Comparison of ENCODE assay signal across 1 cellular context in the genomic region with DNA sequence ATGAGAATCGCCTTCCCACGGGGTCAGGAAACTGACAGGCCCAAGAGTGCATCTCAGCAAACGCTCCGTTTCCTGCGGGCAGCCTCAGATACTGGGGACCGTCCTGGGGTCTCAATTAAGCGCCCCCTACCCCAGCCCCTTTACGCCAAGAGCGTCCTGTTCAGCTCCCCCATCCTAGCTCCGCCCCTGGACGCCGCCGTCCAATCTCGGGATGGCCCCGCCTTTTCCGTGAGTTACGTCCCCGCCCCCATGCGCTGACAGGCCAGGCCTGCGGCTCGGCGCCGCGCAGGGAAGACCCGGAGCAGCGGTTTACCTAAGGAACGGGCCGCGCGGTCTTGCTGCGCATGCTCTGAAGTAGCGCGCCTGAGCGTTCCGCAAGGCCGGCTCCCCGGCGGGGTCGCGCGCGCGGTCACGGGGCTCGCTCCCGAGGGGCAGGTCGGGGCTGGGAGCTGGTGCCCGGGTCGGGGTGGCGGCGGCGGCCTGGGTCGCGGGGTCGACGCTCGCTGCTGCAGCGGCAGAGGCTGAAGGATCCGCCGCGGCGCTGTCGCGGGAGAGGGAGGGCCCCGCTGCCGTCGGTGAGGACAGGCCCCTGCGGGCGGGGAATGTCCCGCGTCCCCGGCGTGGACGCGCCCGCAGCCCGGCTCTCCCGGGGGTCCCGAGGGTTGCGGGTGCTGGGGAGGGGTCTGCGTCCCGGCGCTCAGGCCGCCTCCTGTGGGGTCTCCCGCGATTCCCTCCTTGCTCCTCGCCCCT.
A peak's percentile ranks its signal among the peaks of the same experiment; 100 is the strongest.
TF ChIP-seq lines count a peak whose summit lies in the region.

A gene with protein sequence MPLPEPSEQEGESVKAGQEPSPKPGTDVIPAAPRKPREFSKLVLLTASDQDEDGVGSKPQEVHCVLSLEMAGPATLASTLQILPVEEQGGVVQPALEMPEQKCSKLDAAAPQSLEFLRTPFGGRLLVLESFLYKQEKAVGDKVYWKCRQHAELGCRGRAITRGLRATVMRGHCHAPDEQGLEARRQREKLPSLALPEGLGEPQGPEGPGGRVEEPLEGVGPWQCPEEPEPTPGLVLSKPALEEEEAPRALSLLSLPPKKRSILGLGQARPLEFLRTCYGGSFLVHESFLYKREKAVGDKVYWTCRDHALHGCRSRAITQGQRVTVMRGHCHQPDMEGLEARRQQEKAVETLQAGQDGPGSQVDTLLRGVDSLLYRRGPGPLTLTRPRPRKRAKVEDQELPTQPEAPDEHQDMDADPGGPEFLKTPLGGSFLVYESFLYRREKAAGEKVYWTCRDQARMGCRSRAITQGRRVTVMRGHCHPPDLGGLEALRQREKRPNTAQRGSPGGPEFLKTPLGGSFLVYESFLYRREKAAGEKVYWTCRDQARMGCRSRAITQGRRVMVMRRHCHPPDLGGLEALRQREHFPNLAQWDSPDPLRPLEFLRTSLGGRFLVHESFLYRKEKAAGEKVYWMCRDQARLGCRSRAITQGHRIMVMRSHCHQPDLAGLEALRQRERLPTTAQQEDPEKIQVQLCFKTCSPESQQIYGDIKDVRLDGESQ (plus strand): TSS at position 352 of the 750 bp plus-strand sequence. CDS start 17,755 bp downstream, outside the sequence.

TF ChIP-seq in K562, 482 proteins besides CTCF, POLR2A, EP300 and RAD21 (continued from another document and continues in another):
- TF ChIP-seq ZNF717 (CRISPR knock-in tag; IDR thresholded peaks at IDR 0.05) (no peak), ZNF197 (CRISPR knock-in tag; IDR thresholded peaks at IDR 0.05; ENCODE audit: low read depth) (peak; percentile 95), ZNF445 (CRISPR knock-in tag; IDR thresholded peaks at IDR 0.05; ENCODE audit: low read depth) (no peak), RBFOX2 (IDR thresholded peaks at IDR 0.05; ENCODE audit: low read depth, low read length) (peak; percentile 83), NFIX (CRISPR knock-in tag; IDR thresholded peaks at IDR 0.05; ENCODE audit: low read depth) (no peak), TEAD1 (CRISPR knock-in tag; IDR thresholded peaks at IDR 0.05) (peak in 1 of 2 experiments; percentile 78; a peak in 2 of 4 replicates), BRD4 (IDR thresholded peaks at IDR 0.05) (no peak), ZNF668 (CRISPR knock-in tag; IDR thresholded peaks at IDR 0.05) (peak; percentile 71; the same call in 1 of the 2 replicates), TEAD4 (IDR thresholded peaks at IDR 0.05; ENCODE audit: low read length) (no peak), TEAD4 (CRISPR knock-in tag; IDR thresholded peaks at IDR 0.05; ENCODE audit: borderline replicate concordance) (0 out of 2 replicates have a peak, but pooled peaks have one; percentile 31), ATF1 (CRISPR knock-in tag; IDR thresholded peaks at IDR 0.05) (no peak), ATF1 (tag; IDR thresholded peaks at IDR 0.05) (peak; percentile 58), FOXA3 (CRISPR knock-in tag; conservative IDR thresholded peaks at IDR 0.05 in 1 of 2, IDR thresholded peaks at IDR 0.05 in 1 of 2) (no peak), ZFX (CRISPR knock-in tag; IDR thresholded peaks at IDR 0.05) (peak; percentile 84), GABPA (tag; conservative IDR thresholded peaks at IDR 0.05; ENCODE audit: low read depth) (0 out of 2 replicates have a peak, but pooled peaks have one; percentile 19), ZNF778 (CRISPR knock-in tag; IDR thresholded peaks at IDR 0.05) (no peak), POLR2H (tag; IDR thresholded peaks at IDR 0.05; ENCODE audit: low read depth) (peak; percentile 25; the same call in 1 of the 2 replicates), NUFIP1 (IDR thresholded peaks at IDR 0.05; ENCODE audit: partially characterized antibody) (peak; percentile 52), SAP30 (IDR thresholded peaks at IDR 0.05; ENCODE audit: borderline replicate concordance, insufficient read depth, low read depth, low read length, poor library complexity, severe bottlenecking) (peak; percentile 58), CCNT2 (IDR thresholded peaks at IDR 0.05; ENCODE audit: borderline replicate concordance, extremely low read depth, insufficient read length, low read depth, low read length) (peak; percentile 78), YY1 (IDR thresholded peaks at IDR 0.05; ENCODE audit: borderline replicate concordance in 1 of 3, control insufficient read depth in 1 of 3, extremely low read depth in 1 of 3, insufficient read depth in 3 of 3, insufficient read length in 1 of 3, insufficient replicate concordance in 2 of 3, low read depth in 1 of 3, low read length in 2 of 3) (peak in 2 of 3 experiments; percentile 54 to 79), RUNX1 (IDR thresholded peaks at IDR 0.05; ENCODE audit: low read depth) (no peak), SP1 (CRISPR knock-in tag; IDR thresholded peaks at IDR 0.05) (peak; percentile 97)
- TF ChIP-seq, protein P1, sequence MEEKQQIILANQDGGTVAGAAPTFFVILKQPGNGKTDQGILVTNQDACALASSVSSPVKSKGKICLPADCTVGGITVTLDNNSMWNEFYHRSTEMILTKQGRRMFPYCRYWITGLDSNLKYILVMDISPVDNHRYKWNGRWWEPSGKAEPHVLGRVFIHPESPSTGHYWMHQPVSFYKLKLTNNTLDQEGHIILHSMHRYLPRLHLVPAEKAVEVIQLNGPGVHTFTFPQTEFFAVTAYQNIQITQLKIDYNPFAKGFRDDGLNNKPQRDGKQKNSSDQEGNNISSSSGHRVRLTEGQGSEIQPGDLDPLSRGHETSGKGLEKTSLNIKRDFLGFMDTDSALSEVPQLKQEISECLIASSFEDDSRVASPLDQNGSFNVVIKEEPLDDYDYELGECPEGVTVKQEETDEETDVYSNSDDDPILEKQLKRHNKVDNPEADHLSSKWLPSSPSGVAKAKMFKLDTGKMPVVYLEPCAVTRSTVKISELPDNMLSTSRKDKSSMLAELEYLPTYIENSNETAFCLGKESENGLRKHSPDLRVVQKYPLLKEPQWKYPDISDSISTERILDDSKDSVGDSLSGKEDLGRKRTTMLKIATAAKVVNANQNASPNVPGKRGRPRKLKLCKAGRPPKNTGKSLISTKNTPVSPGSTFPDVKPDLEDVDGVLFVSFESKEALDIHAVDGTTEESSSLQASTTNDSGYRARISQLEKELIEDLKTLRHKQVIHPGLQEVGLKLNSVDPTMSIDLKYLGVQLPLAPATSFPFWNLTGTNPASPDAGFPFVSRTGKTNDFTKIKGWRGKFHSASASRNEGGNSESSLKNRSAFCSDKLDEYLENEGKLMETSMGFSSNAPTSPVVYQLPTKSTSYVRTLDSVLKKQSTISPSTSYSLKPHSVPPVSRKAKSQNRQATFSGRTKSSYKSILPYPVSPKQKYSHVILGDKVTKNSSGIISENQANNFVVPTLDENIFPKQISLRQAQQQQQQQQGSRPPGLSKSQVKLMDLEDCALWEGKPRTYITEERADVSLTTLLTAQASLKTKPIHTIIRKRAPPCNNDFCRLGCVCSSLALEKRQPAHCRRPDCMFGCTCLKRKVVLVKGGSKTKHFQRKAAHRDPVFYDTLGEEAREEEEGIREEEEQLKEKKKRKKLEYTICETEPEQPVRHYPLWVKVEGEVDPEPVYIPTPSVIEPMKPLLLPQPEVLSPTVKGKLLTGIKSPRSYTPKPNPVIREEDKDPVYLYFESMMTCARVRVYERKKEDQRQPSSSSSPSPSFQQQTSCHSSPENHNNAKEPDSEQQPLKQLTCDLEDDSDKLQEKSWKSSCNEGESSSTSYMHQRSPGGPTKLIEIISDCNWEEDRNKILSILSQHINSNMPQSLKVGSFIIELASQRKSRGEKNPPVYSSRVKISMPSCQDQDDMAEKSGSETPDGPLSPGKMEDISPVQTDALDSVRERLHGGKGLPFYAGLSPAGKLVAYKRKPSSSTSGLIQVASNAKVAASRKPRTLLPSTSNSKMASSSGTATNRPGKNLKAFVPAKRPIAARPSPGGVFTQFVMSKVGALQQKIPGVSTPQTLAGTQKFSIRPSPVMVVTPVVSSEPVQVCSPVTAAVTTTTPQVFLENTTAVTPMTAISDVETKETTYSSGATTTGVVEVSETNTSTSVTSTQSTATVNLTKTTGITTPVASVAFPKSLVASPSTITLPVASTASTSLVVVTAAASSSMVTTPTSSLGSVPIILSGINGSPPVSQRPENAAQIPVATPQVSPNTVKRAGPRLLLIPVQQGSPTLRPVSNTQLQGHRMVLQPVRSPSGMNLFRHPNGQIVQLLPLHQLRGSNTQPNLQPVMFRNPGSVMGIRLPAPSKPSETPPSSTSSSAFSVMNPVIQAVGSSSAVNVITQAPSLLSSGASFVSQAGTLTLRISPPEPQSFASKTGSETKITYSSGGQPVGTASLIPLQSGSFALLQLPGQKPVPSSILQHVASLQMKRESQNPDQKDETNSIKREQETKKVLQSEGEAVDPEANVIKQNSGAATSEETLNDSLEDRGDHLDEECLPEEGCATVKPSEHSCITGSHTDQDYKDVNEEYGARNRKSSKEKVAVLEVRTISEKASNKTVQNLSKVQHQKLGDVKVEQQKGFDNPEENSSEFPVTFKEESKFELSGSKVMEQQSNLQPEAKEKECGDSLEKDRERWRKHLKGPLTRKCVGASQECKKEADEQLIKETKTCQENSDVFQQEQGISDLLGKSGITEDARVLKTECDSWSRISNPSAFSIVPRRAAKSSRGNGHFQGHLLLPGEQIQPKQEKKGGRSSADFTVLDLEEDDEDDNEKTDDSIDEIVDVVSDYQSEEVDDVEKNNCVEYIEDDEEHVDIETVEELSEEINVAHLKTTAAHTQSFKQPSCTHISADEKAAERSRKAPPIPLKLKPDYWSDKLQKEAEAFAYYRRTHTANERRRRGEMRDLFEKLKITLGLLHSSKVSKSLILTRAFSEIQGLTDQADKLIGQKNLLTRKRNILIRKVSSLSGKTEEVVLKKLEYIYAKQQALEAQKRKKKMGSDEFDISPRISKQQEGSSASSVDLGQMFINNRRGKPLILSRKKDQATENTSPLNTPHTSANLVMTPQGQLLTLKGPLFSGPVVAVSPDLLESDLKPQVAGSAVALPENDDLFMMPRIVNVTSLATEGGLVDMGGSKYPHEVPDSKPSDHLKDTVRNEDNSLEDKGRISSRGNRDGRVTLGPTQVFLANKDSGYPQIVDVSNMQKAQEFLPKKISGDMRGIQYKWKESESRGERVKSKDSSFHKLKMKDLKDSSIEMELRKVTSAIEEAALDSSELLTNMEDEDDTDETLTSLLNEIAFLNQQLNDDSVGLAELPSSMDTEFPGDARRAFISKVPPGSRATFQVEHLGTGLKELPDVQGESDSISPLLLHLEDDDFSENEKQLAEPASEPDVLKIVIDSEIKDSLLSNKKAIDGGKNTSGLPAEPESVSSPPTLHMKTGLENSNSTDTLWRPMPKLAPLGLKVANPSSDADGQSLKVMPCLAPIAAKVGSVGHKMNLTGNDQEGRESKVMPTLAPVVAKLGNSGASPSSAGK (IDR thresholded peaks at IDR 0.05): no peak
- TF ChIP-seq, protein P2, sequence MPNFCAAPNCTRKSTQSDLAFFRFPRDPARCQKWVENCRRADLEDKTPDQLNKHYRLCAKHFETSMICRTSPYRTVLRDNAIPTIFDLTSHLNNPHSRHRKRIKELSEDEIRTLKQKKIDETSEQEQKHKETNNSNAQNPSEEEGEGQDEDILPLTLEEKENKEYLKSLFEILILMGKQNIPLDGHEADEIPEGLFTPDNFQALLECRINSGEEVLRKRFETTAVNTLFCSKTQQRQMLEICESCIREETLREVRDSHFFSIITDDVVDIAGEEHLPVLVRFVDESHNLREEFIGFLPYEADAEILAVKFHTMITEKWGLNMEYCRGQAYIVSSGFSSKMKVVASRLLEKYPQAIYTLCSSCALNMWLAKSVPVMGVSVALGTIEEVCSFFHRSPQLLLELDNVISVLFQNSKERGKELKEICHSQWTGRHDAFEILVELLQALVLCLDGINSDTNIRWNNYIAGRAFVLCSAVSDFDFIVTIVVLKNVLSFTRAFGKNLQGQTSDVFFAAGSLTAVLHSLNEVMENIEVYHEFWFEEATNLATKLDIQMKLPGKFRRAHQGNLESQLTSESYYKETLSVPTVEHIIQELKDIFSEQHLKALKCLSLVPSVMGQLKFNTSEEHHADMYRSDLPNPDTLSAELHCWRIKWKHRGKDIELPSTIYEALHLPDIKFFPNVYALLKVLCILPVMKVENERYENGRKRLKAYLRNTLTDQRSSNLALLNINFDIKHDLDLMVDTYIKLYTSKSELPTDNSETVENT (CRISPR knock-in tag; IDR thresholded peaks at IDR 0.05): peak; percentile 96
- TF ChIP-seq, protein P3, sequence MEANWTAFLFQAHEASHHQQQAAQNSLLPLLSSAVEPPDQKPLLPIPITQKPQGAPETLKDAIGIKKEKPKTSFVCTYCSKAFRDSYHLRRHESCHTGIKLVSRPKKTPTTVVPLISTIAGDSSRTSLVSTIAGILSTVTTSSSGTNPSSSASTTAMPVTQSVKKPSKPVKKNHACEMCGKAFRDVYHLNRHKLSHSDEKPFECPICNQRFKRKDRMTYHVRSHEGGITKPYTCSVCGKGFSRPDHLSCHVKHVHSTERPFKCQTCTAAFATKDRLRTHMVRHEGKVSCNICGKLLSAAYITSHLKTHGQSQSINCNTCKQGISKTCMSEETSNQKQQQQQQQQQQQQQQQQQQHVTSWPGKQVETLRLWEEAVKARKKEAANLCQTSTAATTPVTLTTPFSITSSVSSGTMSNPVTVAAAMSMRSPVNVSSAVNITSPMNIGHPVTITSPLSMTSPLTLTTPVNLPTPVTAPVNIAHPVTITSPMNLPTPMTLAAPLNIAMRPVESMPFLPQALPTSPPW (CRISPR knock-in tag; IDR thresholded peaks at IDR 0.05): peak; percentile 74
- TF ChIP-seq, protein P4, sequence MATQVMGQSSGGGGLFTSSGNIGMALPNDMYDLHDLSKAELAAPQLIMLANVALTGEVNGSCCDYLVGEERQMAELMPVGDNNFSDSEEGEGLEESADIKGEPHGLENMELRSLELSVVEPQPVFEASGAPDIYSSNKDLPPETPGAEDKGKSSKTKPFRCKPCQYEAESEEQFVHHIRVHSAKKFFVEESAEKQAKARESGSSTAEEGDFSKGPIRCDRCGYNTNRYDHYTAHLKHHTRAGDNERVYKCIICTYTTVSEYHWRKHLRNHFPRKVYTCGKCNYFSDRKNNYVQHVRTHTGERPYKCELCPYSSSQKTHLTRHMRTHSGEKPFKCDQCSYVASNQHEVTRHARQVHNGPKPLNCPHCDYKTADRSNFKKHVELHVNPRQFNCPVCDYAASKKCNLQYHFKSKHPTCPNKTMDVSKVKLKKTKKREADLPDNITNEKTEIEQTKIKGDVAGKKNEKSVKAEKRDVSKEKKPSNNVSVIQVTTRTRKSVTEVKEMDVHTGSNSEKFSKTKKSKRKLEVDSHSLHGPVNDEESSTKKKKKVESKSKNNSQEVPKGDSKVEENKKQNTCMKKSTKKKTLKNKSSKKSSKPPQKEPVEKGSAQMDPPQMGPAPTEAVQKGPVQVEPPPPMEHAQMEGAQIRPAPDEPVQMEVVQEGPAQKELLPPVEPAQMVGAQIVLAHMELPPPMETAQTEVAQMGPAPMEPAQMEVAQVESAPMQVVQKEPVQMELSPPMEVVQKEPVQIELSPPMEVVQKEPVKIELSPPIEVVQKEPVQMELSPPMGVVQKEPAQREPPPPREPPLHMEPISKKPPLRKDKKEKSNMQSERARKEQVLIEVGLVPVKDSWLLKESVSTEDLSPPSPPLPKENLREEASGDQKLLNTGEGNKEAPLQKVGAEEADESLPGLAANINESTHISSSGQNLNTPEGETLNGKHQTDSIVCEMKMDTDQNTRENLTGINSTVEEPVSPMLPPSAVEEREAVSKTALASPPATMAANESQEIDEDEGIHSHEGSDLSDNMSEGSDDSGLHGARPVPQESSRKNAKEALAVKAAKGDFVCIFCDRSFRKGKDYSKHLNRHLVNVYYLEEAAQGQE (CRISPR knock-in tag; IDR thresholded peaks at IDR 0.05; ENCODE audit: low read depth): 0 out of 2 replicates have a peak, but pooled peaks have one; percentile 49
- TF ChIP-seq, protein P5, sequence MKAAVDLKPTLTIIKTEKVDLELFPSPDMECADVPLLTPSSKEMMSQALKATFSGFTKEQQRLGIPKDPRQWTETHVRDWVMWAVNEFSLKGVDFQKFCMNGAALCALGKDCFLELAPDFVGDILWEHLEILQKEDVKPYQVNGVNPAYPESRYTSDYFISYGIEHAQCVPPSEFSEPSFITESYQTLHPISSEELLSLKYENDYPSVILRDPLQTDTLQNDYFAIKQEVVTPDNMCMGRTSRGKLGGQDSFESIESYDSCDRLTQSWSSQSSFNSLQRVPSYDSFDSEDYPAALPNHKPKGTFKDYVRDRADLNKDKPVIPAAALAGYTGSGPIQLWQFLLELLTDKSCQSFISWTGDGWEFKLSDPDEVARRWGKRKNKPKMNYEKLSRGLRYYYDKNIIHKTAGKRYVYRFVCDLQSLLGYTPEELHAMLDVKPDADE (conservative IDR thresholded peaks at IDR 0.05; ENCODE audit: control insufficient read depth, low read depth, low read length): 0 out of 2 replicates have a peak, but pooled peaks have one; percentile 37
